Comparison of ENCODE assay signal across 14 cellular contexts in genomic region chr16:78196527-78196926, GRCh38.
"Had no signal": no experiment of that assay in that cellular context is flagged by ENCODE, and none has a peak within 500 bp of the region (broad histone marks: within the 10 kb centered on the region; RNA-seq: fewer than 3 reads in every experiment).

No MANE protein-coding gene starts in this region.

- H3K27me3 Mint-ChIP-seq: activated CD4-positive, alpha-beta memory T cell treated with anti-CD3 and anti-CD28 coated beads for 36 hours; activated T-cell treated with anti-CD3 and anti-CD28 coated beads, Interleukin-2, amount 50 U/mL, for 24 hours had no signal

- DNase-seq: activated CD4-positive, alpha-beta memory T cell treated with anti-CD3 and anti-CD28 coated beads for 36 hours; activated effector memory CD4-positive, alpha-beta T cell treated with anti-CD3 and anti-CD28 coated beads, Interleukin-2, amount 50 U/mL, for 16 hours; activated T-cell treated with anti-CD3 and anti-CD28 coated beads, Interleukin-2, amount 50 U/mL, for 24 hours; colonic mucosa; left colon; lower lobe of right lung; nephron progenitor cell; right cardiac atrium; small intestine; stimulated activated CD4-positive, alpha-beta T cell treated with anti-CD3 and anti-CD28 coated beads, Interleukin-4, amount 100 ng/mL, for 24 hours; stimulated activated naive CD4-positive, alpha-beta T cell; trophoblast cell; WERI-Rb-1 had no signal

- H3K9me3 Mint-ChIP-seq: activated CD4-positive, alpha-beta memory T cell treated with anti-CD3 and anti-CD28 coated beads for 36 hours; activated naive CD4-positive, alpha-beta T cell treated with anti-CD3 and anti-CD28 coated beads, Interleukin-2, amount 50 U/mL, for 72 hours had no signal

- H3K27ac Mint-ChIP-seq: activated CD4-positive, alpha-beta memory T cell treated with anti-CD3 and anti-CD28 coated beads for 36 hours; activated naive CD4-positive, alpha-beta T cell treated with anti-CD3 and anti-CD28 coated beads, Interleukin-2, amount 50 U/mL, for 72 hours; activated T-cell treated with anti-CD3 and anti-CD28 coated beads, Interleukin-2, amount 50 U/mL, for 24 hours; nephron progenitor cell had no signal

- H3K4me3 Mint-ChIP-seq: activated CD4-positive, alpha-beta memory T cell treated with anti-CD3 and anti-CD28 coated beads for 36 hours; activated T-cell treated with anti-CD3 and anti-CD28 coated beads, Interleukin-2, amount 50 U/mL, for 24 hours; nephron progenitor cell had no signal

- H3K36me3 Mint-ChIP-seq: activated CD4-positive, alpha-beta memory T cell treated with anti-CD3 and anti-CD28 coated beads for 36 hours; activated naive CD4-positive, alpha-beta T cell treated with anti-CD3 and anti-CD28 coated beads, Interleukin-2, amount 50 U/mL, for 72 hours had no signal
